In the genomic region with DNA sequence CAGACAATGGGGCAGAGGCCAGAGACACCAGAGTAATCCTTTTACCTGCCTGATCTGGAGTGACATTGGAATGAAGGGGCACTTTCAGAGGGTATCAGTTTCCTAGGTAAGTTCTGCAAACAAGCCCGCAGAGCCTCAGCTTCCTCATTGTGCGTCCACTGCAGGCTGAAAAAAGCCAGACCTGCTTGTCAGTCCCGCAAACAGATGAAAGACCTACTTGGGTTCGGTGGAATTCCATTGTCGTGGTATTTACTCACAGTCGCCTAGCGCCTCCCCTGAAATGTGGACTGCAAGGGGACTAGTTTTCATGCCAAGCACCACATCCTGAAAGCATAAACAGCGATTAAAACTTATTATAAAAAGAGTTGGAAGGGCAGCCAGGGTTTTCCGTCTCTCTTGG, we compare ENCODE assay signal across 2 cellular contexts.
TF ChIP-seq lines count a peak whose summit lies in the region.

No MANE protein-coding gene starts in this region.

TF ChIP-seq in HepG2, 621 proteins besides CTCF, POLR2A, EP300 and RAD21:
- no peak for TF ChIP-seq ZNF749 (CRISPR knock-in tag; IDR thresholded peaks at IDR 0.05; ENCODE audit: borderline replicate concordance)
- peak; percentile 5; the same call in 1 of the 2 replicates for TF ChIP-seq STAG1 (CRISPR knock-in tag; IDR thresholded peaks at IDR 0.05)
- TF ChIP-seq ZNF12 (CRISPR knock-in tag; IDR thresholded peaks at IDR 0.05): 0 out of 2 replicates have a peak, but pooled peaks have one; percentile 23

TF ChIP-seq in H1, 55 proteins besides CTCF, POLR2A, EP300 and RAD21:
- TF ChIP-seq SP2 (IDR thresholded peaks at IDR 0.05; ENCODE audit: low read length): no peak
- TF ChIP-seq YY1 (IDR thresholded peaks at IDR 0.05; ENCODE audit: low read depth, low read length): no peak
- no peak for TF ChIP-seq SP4 (IDR thresholded peaks at IDR 0.05; ENCODE audit: low read length)
- TF ChIP-seq TEAD4 (IDR thresholded peaks at IDR 0.05; ENCODE audit: low read depth, low read length): peak; percentile 61; the same call in 1 of the 2 replicates
- no peak for TF ChIP-seq GABPA (IDR thresholded peaks at IDR 0.05; ENCODE audit: borderline replicate concordance, insufficient read depth, low read length)
- no peak for TF ChIP-seq SUZ12 (IDR thresholded peaks at IDR 0.05; ENCODE audit: low read length)
